In the genomic region with DNA sequence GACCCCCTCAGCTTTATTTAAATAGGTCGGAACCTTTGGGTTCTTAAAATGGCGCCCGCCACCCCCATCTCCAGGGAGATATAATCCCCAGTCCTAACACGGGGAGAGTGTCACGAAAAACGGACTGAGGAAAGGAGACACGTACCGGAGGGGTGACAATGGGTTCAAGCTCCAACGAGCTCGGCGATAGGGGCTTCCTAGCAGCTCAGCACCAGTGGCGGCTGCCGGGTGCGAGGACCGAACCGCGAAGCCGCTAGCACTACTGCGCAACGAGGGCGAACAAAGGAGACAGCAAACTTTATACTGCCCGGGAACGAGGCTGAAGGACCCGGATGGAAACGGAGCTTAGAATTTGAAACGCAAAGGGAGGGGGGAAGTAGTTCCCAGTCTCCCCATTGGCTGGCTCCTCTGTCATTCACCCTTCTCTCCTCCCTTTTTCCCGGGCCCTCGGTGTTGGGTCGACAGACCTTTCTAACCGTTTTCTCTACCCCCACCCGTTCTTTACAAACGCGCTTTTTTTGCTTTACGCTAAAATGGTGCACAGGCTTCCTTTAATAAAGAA, we compare ENCODE assay signal across 8 cellular contexts. TPM values are rescaled to one million over a fixed set of nuclear protein-coding genes. Genes with fewer than 3 reads are reported as not detected.
A peak's percentile ranks its signal among the peaks of the same experiment; 100 is the strongest.
DNase-seq lines count a peak whose midpoint lies in the region; ATAC-seq and TF ChIP-seq lines count a peak whose summit lies in the region.

Gene RBMX, minus strand, starts transcription at position 274 of the 562 bp plus-strand sequence. CDS start 1,298 bp downstream, outside the sequence.

- peaks cover 41% of the 10 kb centered on the region for H3K36me3 Mint-ChIP-seq in activated T-helper 2 cell treated with anti-CD3 and anti-CD28 coated beads, Interferon-gamma antibody, Interleukin-2, Interleukin-4, amounts not matched to agents 10 μg/mL and 5 μg/mL and 100 μg/mL, durations not matched to agents 14 hours and 24 hours and 36 hours (ENCODE audit: low read depth)
- peaks cover 34% of the 10 kb centered on the region for H3K36me3 Mint-ChIP-seq in nephron (ENCODE audit: low read depth)
- peaks cover 39% of the 10 kb centered on the region for H3K36me3 Mint-ChIP-seq in stimulated activated naive CD8-positive, alpha-beta T cell treated with anti-CD3 and anti-CD28 coated beads, Interleukin-15, Interleukin-2, amounts not matched to agents 100 ng/mL and 50 ng/mL, for 24 hours (ENCODE audit: low read depth)

- no peaks in the 10 kb centered on the region for H3K9me3 Mint-ChIP-seq in activated T-helper 2 cell treated with anti-CD3 and anti-CD28 coated beads, Interferon-gamma antibody, Interleukin-2, Interleukin-4, amounts not matched to agents 10 μg/mL and 5 μg/mL and 100 μg/mL, durations not matched to agents 14 hours and 24 hours and 36 hours
- H3K9me3 Mint-ChIP-seq in nephron, result peaks cover 10% of the 10 kb centered on the region
- no peaks in the 10 kb centered on the region for H3K9me3 Mint-ChIP-seq in stimulated activated naive CD8-positive, alpha-beta T cell treated with anti-CD3 and anti-CD28 coated beads, Interleukin-15, Interleukin-2, amounts not matched to agents 100 ng/mL and 50 ng/mL, for 24 hours

- H3K27ac Mint-ChIP-seq in activated T-helper 2 cell treated with anti-CD3 and anti-CD28 coated beads, Interferon-gamma antibody, Interleukin-2, Interleukin-4, amounts not matched to agents 10 μg/mL and 5 μg/mL and 100 μg/mL, durations not matched to agents 14 hours and 24 hours and 36 hours, result peak within 1 kb of the TSS; percentile 98
- H3K27ac Mint-ChIP-seq in nephron, result peak within 1 kb of the TSS; percentile 97 to 100 (median 99)
- H3K27ac Mint-ChIP-seq in stimulated activated naive CD8-positive, alpha-beta T cell treated with anti-CD3 and anti-CD28 coated beads, Interleukin-15, Interleukin-2, amounts not matched to agents 100 ng/mL and 50 ng/mL, for 24 hours, result peak within 1 kb of the TSS; percentile 99

- ATAC-seq in RWPE2 (ENCODE audit: low read depth), result peak; percentile 95

- H3K27me3 ChIP-seq in RWPE2 (ENCODE audit: insufficient read depth, poor library complexity, severe bottlenecking), result no peaks in the 10 kb centered on the region

- H3K4me3 ChIP-seq in RWPE2 (ENCODE audit: severe bottlenecking) (peak within 1 kb of the TSS; percentile 77), fibroblast of pulmonary artery (replicated peaks; ENCODE audit: low read depth, low read length) (peak within 1 kb of the TSS; percentile 89)

- intact Hi-C loops in activated T-helper 2 cell treated with anti-CD3 and anti-CD28 coated beads, Interferon-gamma antibody, Interleukin-2, Interleukin-4, amounts not matched to agents 10 μg/mL and 5 μg/mL and 100 μg/mL, durations not matched to agents 14 hours and 24 hours and 36 hours (cut with micrococcal nuclease), result loop anchor here (1.0 to 2.0 kb wide), 3 partner anchors 29 to 170 kb away; no protein-coding TSS in a partner anchor

- no peaks in the 10 kb centered on the region for H3K4me1 ChIP-seq in RWPE2 (ENCODE audit: insufficient read depth, poor library complexity, severe bottlenecking)

- TF ChIP-seq CTCF in RWPE2 (IDR thresholded peaks at IDR 0.05; ENCODE audit: poor library complexity, severe bottlenecking), result no peak
- no peak for TF ChIP-seq CTCF in fibroblast of pulmonary artery (IDR thresholded peaks at IDR 0.05; ENCODE audit: low read length, missing control alignments)
- no peak for TF ChIP-seq CTCF in nephron (IDR thresholded peaks at IDR 0.05; ENCODE audit: unreplicated experiment in 3 of 3)

- no peaks in the 10 kb centered on the region for H3K9me3 ChIP-seq in RWPE2 (ENCODE audit: severe bottlenecking)

- H3K27ac ChIP-seq in RWPE2 (ENCODE audit: poor library complexity, severe bottlenecking), result peak within 1 kb of the TSS; percentile 64

- DNase-seq in EH (ENCODE audit: low read depth), result peak; percentile 92
- DNase-seq in H4 (ENCODE audit: low spot score), result peak; percentile 86
- DNase-seq in LoVo (ENCODE audit: low spot score), result peak; percentile 84
- peak; percentile 74 for DNase-seq in RWPE2 (ENCODE audit: low spot score)
- peak; percentile 87 for DNase-seq in activated T-helper 2 cell treated with anti-CD3 and anti-CD28 coated beads, Interferon-gamma antibody, Interleukin-2, Interleukin-4, amounts not matched to agents 10 μg/mL and 5 μg/mL and 100 μg/mL, durations not matched to agents 14 hours and 24 hours and 36 hours (ENCODE audit: low spot score)
- DNase-seq in fibroblast of pulmonary artery (ENCODE audit: low read depth), result peak; percentile 96

- H3K27me3 Mint-ChIP-seq in activated T-helper 2 cell treated with anti-CD3 and anti-CD28 coated beads, Interferon-gamma antibody, Interleukin-2, Interleukin-4, amounts not matched to agents 10 μg/mL and 5 μg/mL and 100 μg/mL, durations not matched to agents 14 hours and 24 hours and 36 hours (ENCODE audit: low read depth), result no peaks in the 10 kb centered on the region
- no peaks in the 10 kb centered on the region for H3K27me3 Mint-ChIP-seq in nephron (ENCODE audit: low read depth)
- H3K27me3 Mint-ChIP-seq in stimulated activated naive CD8-positive, alpha-beta T cell treated with anti-CD3 and anti-CD28 coated beads, Interleukin-15, Interleukin-2, amounts not matched to agents 100 ng/mL and 50 ng/mL, for 24 hours, result no peaks in the 10 kb centered on the region

- H3K36me3 ChIP-seq in RWPE2 (ENCODE audit: low read depth), result peaks cover 43% of the 10 kb centered on the region

- H3K4me3 Mint-ChIP-seq in activated T-helper 2 cell treated with anti-CD3 and anti-CD28 coated beads, Interferon-gamma antibody, Interleukin-2, Interleukin-4, amounts not matched to agents 10 μg/mL and 5 μg/mL and 100 μg/mL, durations not matched to agents 14 hours and 24 hours and 36 hours (ENCODE audit: low read depth), result peak within 1 kb of the TSS; percentile 98
- peak within 1 kb of the TSS; percentile 94 to 98 (median 96) for H3K4me3 Mint-ChIP-seq in nephron
- peak within 1 kb of the TSS; percentile 99 for H3K4me3 Mint-ChIP-seq in stimulated activated naive CD8-positive, alpha-beta T cell treated with anti-CD3 and anti-CD28 coated beads, Interleukin-15, Interleukin-2, amounts not matched to agents 100 ng/mL and 50 ng/mL, for 24 hours

- H3K4me1 Mint-ChIP-seq in activated T-helper 2 cell treated with anti-CD3 and anti-CD28 coated beads, Interferon-gamma antibody, Interleukin-2, Interleukin-4, amounts not matched to agents 10 μg/mL and 5 μg/mL and 100 μg/mL, durations not matched to agents 14 hours and 24 hours and 36 hours (ENCODE audit: low read depth), result peaks cover 20% of the 10 kb centered on the region
- peaks cover under 1% of the 10 kb centered on the region for H3K4me1 Mint-ChIP-seq in nephron
- H3K4me1 Mint-ChIP-seq in stimulated activated naive CD8-positive, alpha-beta T cell treated with anti-CD3 and anti-CD28 coated beads, Interleukin-15, Interleukin-2, amounts not matched to agents 100 ng/mL and 50 ng/mL, for 24 hours (ENCODE audit: low read depth), result peaks cover 38% of the 10 kb centered on the region

RNA-seq across cellular contexts. Expression of gene RBMX, which starts in this region (rescaled TPM):
- total RNA-seq in H4 (2014; rRNA removed; shearing (Covaris generic)), result 690 and 772 TPM in 2 replicates
- 287 and 311 TPM in 2 replicates for total RNA-seq in activated T-helper 2 cell treated with anti-CD3 and anti-CD28 coated beads, Interferon-gamma antibody, Interleukin-2, Interleukin-4, amounts not matched to agents 10 μg/mL and 5 μg/mL and 100 μg/mL, durations not matched to agents 14 hours and 24 hours and 36 hours

Comparison
In these comparisons a context has a peak if more than half of its experiments do, and no peak if none do; other contexts are left out.
1. Peak in every context shown above with its lines: DNase-seq, ATAC-seq, H3K4me3 ChIP-seq and H3K27ac ChIP-seq.